In the genomic region with DNA sequence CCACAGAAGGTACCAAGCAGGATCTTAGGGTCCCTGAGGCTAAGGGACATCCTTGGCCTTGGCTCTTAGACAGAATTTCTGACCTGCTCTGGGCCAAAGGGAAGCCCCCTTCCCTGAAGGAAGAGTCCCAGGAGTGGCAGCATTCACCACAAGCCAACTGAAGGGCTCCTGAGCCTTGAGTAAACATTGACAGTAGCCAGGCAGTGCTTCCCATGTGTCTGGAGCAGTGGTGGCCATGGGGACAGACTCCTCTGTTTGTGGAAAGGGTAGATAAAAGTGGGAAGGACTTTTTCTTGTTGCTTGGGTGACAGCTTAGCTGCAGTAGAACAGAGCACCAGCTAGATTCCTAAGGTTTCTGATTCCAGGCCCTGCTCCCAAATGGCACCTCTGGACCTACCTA, we compare ENCODE assay signal across 1 cellular context.
TF ChIP-seq lines count a peak whose summit lies in the region.

No MANE protein-coding gene starts in this region.

TF ChIP-seq in H1, 55 proteins besides CTCF, POLR2A, EP300 and RAD21 (continued from another document):
- TF ChIP-seq SIN3A (conservative IDR thresholded peaks at IDR 0.05 in 1 of 2, IDR thresholded peaks at IDR 0.05 in 1 of 2; ENCODE audit: low read depth in 1 of 2, low read length in 2 of 2), result no peak
- no peak for TF ChIP-seq HDAC6 (IDR thresholded peaks at IDR 0.05; ENCODE audit: low read depth, low read length)
- TF ChIP-seq RXRA (IDR thresholded peaks at IDR 0.05; ENCODE audit: insufficient read depth, low read depth, low read length), result no peak
